ENCODE assay signal across 8 cellular contexts in the genomic region with DNA sequence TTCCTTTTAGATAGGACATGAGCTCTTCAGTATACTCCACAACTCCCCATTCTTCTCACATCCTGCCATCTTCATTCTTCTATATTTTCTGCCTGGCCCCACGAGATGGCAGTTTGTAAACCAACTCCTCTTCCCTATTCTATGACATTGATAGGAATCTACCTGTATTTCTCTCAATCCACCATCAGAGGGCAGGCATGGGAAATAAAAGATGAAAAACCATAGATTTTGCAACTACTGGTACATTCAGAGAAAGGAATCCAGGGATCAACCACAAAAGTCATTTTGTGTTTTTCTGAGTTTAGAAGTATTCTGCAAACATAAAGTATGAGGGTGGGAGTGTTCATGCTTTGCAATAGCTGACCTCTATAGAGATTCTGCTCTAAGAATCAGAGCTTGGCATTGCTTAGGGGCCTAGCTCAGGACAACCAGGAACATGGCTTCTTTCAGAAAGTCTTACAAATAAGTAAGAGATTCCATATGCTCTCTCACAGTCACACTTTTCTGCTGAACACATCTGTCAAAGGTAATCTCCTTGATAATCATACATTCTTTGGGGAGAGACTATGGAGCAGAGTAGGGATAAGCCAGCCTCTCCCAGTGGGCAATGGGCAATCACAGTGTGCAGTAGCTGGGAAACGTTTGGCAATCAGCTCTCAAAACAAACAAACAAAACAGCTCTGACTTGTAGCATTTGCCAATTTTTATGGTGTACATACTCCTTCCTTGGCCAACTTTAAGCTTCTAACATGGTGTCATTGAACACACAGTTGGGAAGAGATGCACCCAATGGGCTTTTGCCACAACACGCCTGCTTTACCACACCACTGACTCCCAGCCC. TPM values are rescaled to one million over a fixed set of nuclear protein-coding genes. Genes with fewer than 3 reads are reported as not detected.
DNase-seq lines count a peak whose midpoint lies in the region; ATAC-seq, FAIRE-seq and TF ChIP-seq lines count a peak whose summit lies in the region.

No MANE protein-coding gene starts in this region.

- H3K27ac ChIP-seq in prostate gland, result no peak overlapping the region

- FAIRE-seq in TTC549 (lab: Jason Lieb, UNC), result peak; percentile 76
- peak; percentile 72 for FAIRE-seq in frontal cortex (lab: Jason Lieb, UNC)

- peaks cover 2% of the 10 kb centered on the region for H3K4me1 ChIP-seq in prostate gland (replicated peaks)

- WGBS in prostate gland, result 43% methylated on average over 3 of the region's 3 CpGs

- intact Hi-C loops in prostate gland (cut with DNase I), result loop anchor here (5.0 kb wide), 1 partner anchor 294 kb away; no protein-coding TSS in a partner anchor

- TF ChIP-seq POLR2A in prostate gland (IDR thresholded peaks at IDR 0.05) (no peak), GM18505 (IDR thresholded peaks at IDR 0.05; ENCODE audit: borderline replicate concordance, extremely low read depth, insufficient read depth, insufficient read length) (no peak)

- TF ChIP-seq CTCF in prostate gland (IDR thresholded peaks at IDR 0.05), result peak in 3 of 4 experiments; percentile 36 to 71 (median 64)

- H3K36me3 ChIP-seq in prostate gland, result no peaks in the 10 kb centered on the region

- no peaks in the 10 kb centered on the region for H3K27me3 ChIP-seq in prostate gland (replicated peaks; ENCODE audit: insufficient read depth)

- H3K9me3 ChIP-seq in prostate gland, result no peaks in the 10 kb centered on the region

- peak; percentile 63 for ATAC-seq in GM21526 (IDR thresholded peaks at IDR 0.05; ENCODE audit: low FRiP score, unreplicated experiment)
- ATAC-seq in GM18505 (IDR thresholded peaks at IDR 0.05; ENCODE audit: unreplicated experiment), result no peak
- no peak for ATAC-seq in HG03095 (IDR thresholded peaks at IDR 0.05; ENCODE audit: unreplicated experiment)

- no peak overlapping the region for H3K4me3 ChIP-seq in prostate gland

- peak; percentile 78 for DNase-seq in DMS 273 (lab: John Stamatoyannopoulos, UW; ENCODE audit: unreplicated experiment)
- peak; percentile 77 for DNase-seq in NCI-H146 treated with DMSO at 0.1 percent for 48 hours (lab: John Stamatoyannopoulos, UW; ENCODE audit: unreplicated experiment)
- peak in 1 of 2 donors; percentile 20 for DNase-seq in frontal cortex (ENCODE audit: low spot score in 2 of 2)
- DNase-seq in prostate gland (ENCODE audit: low spot score), result peak; percentile 25

RNA-seq across cellular contexts. Expression of gene SLC25A36, which starts 43.1 kb away (rescaled TPM):
- total RNA-seq in frontal cortex (119 TPM), prostate gland (10 to 100 TPM; 91.0 to 93.9 TPM)
